Comparison of ENCODE assay signal across 8 cellular contexts in the genomic region with DNA sequence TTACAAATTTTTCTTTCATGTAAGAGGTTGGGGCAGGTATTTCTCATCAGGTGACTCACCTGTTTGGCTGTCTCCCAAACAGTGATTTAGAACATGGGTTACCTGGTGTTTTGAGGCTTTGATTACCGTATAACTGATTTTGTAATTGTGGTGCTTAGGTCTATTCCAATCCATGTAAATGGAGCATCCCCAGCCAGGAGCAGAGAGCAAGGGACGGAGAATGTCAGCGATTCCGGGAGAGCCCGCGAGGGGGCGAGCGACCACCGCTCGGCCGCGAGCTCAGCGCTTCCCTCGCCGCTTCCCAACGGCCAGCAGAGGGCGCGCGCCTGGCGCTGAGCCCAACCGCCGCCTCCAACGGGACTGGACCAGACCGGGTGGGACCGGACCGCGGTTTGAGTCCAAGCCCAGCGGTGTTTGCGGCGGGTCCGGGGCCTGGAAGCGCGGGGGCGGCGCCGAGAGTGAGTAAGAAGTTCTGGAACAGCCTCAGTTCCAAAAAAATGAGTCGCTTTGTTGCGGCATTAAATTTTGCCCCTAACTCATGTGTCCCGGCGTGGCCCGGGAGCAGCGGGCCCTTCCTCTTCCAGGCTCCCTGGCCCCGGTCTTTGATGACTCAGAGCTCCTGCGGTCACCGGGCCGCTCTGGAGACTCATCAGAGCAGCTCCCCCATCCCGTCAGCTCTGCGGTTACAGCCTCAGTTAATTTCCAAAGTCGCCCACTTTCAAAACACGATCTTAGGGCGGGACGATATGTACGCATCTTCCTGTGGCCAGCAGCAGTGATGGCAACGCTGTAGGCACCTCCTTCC. TPM values are rescaled to one million over a fixed set of nuclear protein-coding genes. Genes with fewer than 3 reads are reported as not detected.
DNase-seq lines count a peak whose midpoint lies in the region; ATAC-seq and TF ChIP-seq lines count a peak whose summit lies in the region.
"Not testable (repeated sequence)": the region's sequence is repeated elsewhere in the genome, so short reads cannot be mapped to it uniquely, and the experiment has no call there.

No MANE protein-coding gene starts in this region.

- H3K4me1 Mint-ChIP-seq in mesothelial cell of epicardium: not testable (repeated sequence)

- H3K36me3 ChIP-seq in OCI-LY1 (ENCODE audit: insufficient read depth, low read length); esophagus squamous epithelium; testis (ENCODE audit: low read depth, missing control alignments): not testable (repeated sequence)

- TF ChIP-seq CTCF in GM12864 (IDR thresholded peaks at IDR 0.05; ENCODE audit: low read depth, low read length, missing control alignments): peak; percentile 18
- TF ChIP-seq CTCF in OCI-LY1 (IDR thresholded peaks at IDR 0.05; ENCODE audit: low read length): 0 out of 2 replicates have a peak, but pooled peaks have one; percentile 4
- TF ChIP-seq CTCF in esophagus squamous epithelium (IDR thresholded peaks at IDR 0.05): peak in 5 of 6 experiments; percentile 34 to 92 (median 75)
- TF ChIP-seq CTCF in mesothelial cell of epicardium (IDR thresholded peaks at IDR 0.05; ENCODE audit: unreplicated experiment): peak; percentile 40
- peak in 2 of 3 experiments; percentile 47 to 73 for TF ChIP-seq CTCF in testis (IDR thresholded peaks at IDR 0.05)

- not testable (repeated sequence) for H3K79me2 ChIP-seq in OCI-LY1 (ENCODE audit: insufficient read depth, low read length)

- H3K36me3 Mint-ChIP-seq in activated naive CD4-positive, alpha-beta T cell treated with anti-CD3 and anti-CD28 coated beads, Interleukin-2, amount 50 U/mL, for 72 hours; mesothelial cell of epicardium: not testable (repeated sequence)

- H3K4me2 ChIP-seq in OCI-LY1 (ENCODE audit: low read length): not testable (repeated sequence)

- H2AFZ ChIP-seq in OCI-LY1 (ENCODE audit: low read length): not testable (repeated sequence)

- H4K20me1 ChIP-seq in OCI-LY1 (ENCODE audit: insufficient read depth, low read length): not testable (repeated sequence)

- not testable (repeated sequence) for H3K27ac ChIP-seq in OCI-LY1 (ENCODE audit: low read depth, low read length, poor library complexity, severe bottlenecking); esophagus squamous epithelium; testis

- H3K27me3 ChIP-seq in OCI-LY1 (ENCODE audit: insufficient read depth, low read length); esophagus squamous epithelium; testis: not testable (repeated sequence)

- TF ChIP-seq POLR2A in esophagus squamous epithelium (IDR thresholded peaks at IDR 0.05); testis (IDR thresholded peaks at IDR 0.05): not testable (repeated sequence)

- not testable (repeated sequence) for H3K9me3 Mint-ChIP-seq in activated naive CD4-positive, alpha-beta T cell treated with anti-CD3 and anti-CD28 coated beads, Interleukin-2, amount 50 U/mL, for 72 hours; mesothelial cell of epicardium

- H3K4me3 Mint-ChIP-seq in mesothelial cell of epicardium: not testable (repeated sequence)

- ATAC-seq in GM21576 (IDR thresholded peaks at IDR 0.05; ENCODE audit: unreplicated experiment) (peak; percentile 59), HG03342 (IDR thresholded peaks at IDR 0.05; ENCODE audit: unreplicated experiment) (peak; percentile 72)
- peak; percentile 72 to 75 for ATAC-seq in activated naive CD4-positive, alpha-beta T cell treated with anti-CD3 and anti-CD28 coated beads, Interleukin-2, amount 50 U/mL, for 72 hours

- not testable (repeated sequence) for H3K9me3 ChIP-seq in OCI-LY1 (ENCODE audit: low read length); esophagus squamous epithelium; testis

- DNase-seq in GM12864 (ENCODE audit: low read depth); esophagus squamous epithelium (lab: John Stamatoyannopoulos, UW); mesothelial cell of epicardium (ENCODE audit: low spot score in 2 of 2, unreplicated experiment in 2 of 2); testis: not testable (repeated sequence)
- DNase-seq in activated naive CD4-positive, alpha-beta T cell treated with anti-CD3 and anti-CD28 coated beads, Interleukin-2, amount 50 U/mL, for 72 hours (ENCODE audit: low spot score in 2 of 2): peak in 1 of 2 donors; percentile 10

- not testable (repeated sequence) for H3K27me3 Mint-ChIP-seq in mesothelial cell of epicardium (ENCODE audit: low read depth)

- H3K9me2 ChIP-seq in OCI-LY1 (ENCODE audit: low read depth, low read length): not testable (repeated sequence)

- H3K9ac ChIP-seq in OCI-LY1 (ENCODE audit: low read length): not testable (repeated sequence)

- WGBS in esophagus squamous epithelium, 2 donors: 10 to 14% methylated on average over 1 of the region's 54 CpGs
- 0% methylated on average over 1 of the region's 54 CpGs for WGBS in testis, 2 donors

- H3K27ac Mint-ChIP-seq in activated naive CD4-positive, alpha-beta T cell treated with anti-CD3 and anti-CD28 coated beads, Interleukin-2, amount 50 U/mL, for 72 hours; mesothelial cell of epicardium: not testable (repeated sequence)

- H3K4me1 ChIP-seq in OCI-LY1 (ENCODE audit: insufficient read depth, low read length, severe bottlenecking); esophagus squamous epithelium; testis: not testable (repeated sequence)

- not testable (repeated sequence) for H3K4me3 ChIP-seq in GM12864 (ENCODE audit: low read depth, low read length); OCI-LY1 (ENCODE audit: low read depth, low read length, poor library complexity, severe bottlenecking); esophagus squamous epithelium; testis

- intact Hi-C loops in esophagus squamous epithelium (cut with DNase I); testis (cut with DNase I; ENCODE audit: low total_unique reads): not testable (repeated sequence)

- not testable (repeated sequence) for H3F3A ChIP-seq in OCI-LY1 (ENCODE audit: insufficient read depth, low read length)

RNA-seq across cellular contexts. Expression of a gene that starts 37.9 kb away (rescaled TPM):
- total RNA-seq in activated naive CD4-positive, alpha-beta T cell treated with anti-CD3 and anti-CD28 coated beads, Interleukin-2, amount 50 U/mL, for 72 hours: 1 to 10 TPM; 2.1 to 3.8 TPM
- total RNA-seq in esophagus squamous epithelium (10 to 100 TPM in 3 of 4 donors, 1 to 10 TPM in 1; 7.1 to 15.2 (median 12.8) TPM), mesothelial cell of epicardium (7.2 to 8.5 TPM (median 7.8 TPM) in 3 replicates), testis (10 to 100 TPM; 40.3 to 42.4 TPM)
- polyA plus RNA-seq in testis (ENCODE audit: insufficient read depth, low read depth, low replicate concordance): 38.8 TPM

RNA-seq across cellular contexts. Expression of a gene that starts 56.4 kb away (rescaled TPM):
- total RNA-seq in activated naive CD4-positive, alpha-beta T cell treated with anti-CD3 and anti-CD28 coated beads, Interleukin-2, amount 50 U/mL, for 72 hours: 1 to 10 TPM; 1.7 to 1.9 TPM
- total RNA-seq in esophagus squamous epithelium (1 to 10 TPM in 3 of 4 donors, under 1 TPM in 1; 0.88 to 3.8 (median 1.4) TPM), mesothelial cell of epicardium (8.2 to 9.3 TPM (median 8.9 TPM) in 3 replicates), testis (1 to 10 TPM; 3.4 to 3.5 TPM)
- 1.3 TPM for polyA plus RNA-seq in testis (ENCODE audit: insufficient read depth, low read depth, low replicate concordance)

Comparison
In these comparisons a context has a peak if more than half of its experiments do, and no peak if none do; other contexts are left out.
1. CTCF ChIP-seq: peak in every context shown above with its lines; median percentile 75 in esophagus squamous epithelium; 60 in testis; 40 in mesothelial cell of epicardium; 18 in GM12864; 4 in OCI-LY1.